Comparison of ENCODE assay signal across 8 cellular contexts in the genomic region with DNA sequence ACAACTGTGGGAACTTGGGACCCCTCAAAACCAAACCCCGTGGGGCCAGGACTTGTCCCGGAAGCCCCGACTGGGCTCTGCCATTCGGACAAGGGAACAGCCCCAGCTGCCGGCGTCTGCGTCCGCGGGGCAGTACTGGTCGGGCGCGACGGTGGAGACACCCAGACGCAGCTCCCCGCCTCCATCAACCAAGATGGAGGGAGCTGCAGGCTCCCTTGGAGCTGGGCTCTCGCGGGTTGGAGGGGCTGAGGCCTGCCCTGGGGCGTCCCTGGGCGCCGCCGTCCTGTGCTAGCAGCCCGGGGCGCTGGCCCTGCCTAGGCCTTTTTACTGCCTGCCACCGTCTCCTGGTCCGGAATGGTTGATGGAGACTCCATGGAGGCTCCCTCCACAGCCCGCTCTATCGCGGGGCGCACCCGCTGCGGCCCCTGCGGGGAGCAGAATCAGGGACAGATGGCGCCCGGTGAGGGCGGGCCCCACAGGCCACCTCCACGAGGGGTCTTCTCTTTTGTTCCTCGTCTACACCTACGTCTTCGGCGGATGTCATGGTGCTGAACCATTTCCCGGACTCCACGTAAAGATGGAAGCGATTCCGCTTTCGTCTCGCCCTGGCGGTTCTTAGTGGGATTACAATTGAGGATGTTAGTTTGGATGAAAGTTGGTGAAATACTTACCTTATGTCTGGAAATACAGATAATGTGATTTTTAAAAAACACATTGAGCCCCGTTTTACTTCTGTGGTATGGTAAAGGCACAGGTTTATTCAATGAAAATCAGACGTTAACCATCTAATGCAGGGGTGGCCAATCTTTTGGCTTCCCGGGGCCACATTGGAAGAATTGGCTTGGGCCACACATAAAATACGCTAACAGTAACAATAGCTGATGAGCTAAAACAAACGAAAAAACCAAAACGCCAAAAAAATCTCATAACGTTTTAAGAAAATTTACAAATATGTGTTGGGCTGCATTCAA. TPM values are rescaled to one million over a fixed set of nuclear protein-coding genes. Genes with fewer than 3 reads are reported as not detected.
DNase-seq lines count a peak whose midpoint lies in the region; ATAC-seq and TF ChIP-seq lines count a peak whose summit lies in the region.

No MANE protein-coding gene starts in this region.

- ATAC-seq in GM19455 (IDR thresholded peaks at IDR 0.05; ENCODE audit: unreplicated experiment) (peak; percentile 22), natural killer cell (peak; percentile 25 to 45 (median 27))

- no peaks in the 10 kb centered on the region for H3K9me3 Mint-ChIP-seq in activated T-helper 1 cell treated with anti-CD3 and anti-CD28 coated beads, Interleukin-12 subunit alpha, Interleukin-12 subunit beta, Interleukin-2, Interleukin-4 antibody, amounts not matched to agents 30 ng/mL and 10 ng/mL and 1 ng/mL, durations not matched to agents 14 hours and 24 hours and 36 hours
- H3K9me3 Mint-ChIP-seq in natural killer cell, result no peaks in the 10 kb centered on the region

- H3K79me2 ChIP-seq in OCI-LY3 (ENCODE audit: low read length), result peaks cover 31% of the 10 kb centered on the region

- peaks cover 21% of the 10 kb centered on the region for H3K4me1 ChIP-seq in OCI-LY3 (ENCODE audit: low read length)

- H3K27ac Mint-ChIP-seq in activated T-helper 1 cell treated with anti-CD3 and anti-CD28 coated beads, Interleukin-12 subunit alpha, Interleukin-12 subunit beta, Interleukin-2, Interleukin-4 antibody, amounts not matched to agents 30 ng/mL and 10 ng/mL and 1 ng/mL, durations not matched to agents 14 hours and 24 hours and 36 hours, result peak overlapping the region; percentile 99
- H3K27ac Mint-ChIP-seq in natural killer cell, result peak overlapping the region; percentile 91 to 94

- peak; percentile 88 for DNase-seq in COR-L47 (lab: John Stamatoyannopoulos, UW)
- DNase-seq in HK-2 (ENCODE audit: unreplicated experiment), result peak; percentile 61
- DNase-seq in activated T-helper 1 cell treated with anti-CD3 and anti-CD28 coated beads, Interleukin-12 subunit alpha, Interleukin-12 subunit beta, Interleukin-2, Interleukin-4 antibody, amounts not matched to agents 30 ng/mL and 10 ng/mL and 1 ng/mL, durations not matched to agents 14 hours and 24 hours and 36 hours (ENCODE audit: low spot score), result peak; percentile 65
- peak; percentile 69 for DNase-seq in fibroblast of peridontal ligament (ENCODE audit: extremely low read depth)
- peak; percentile 71 for DNase-seq in natural killer cell
- peak; percentile 65 to 93 (median 77) for DNase-seq in stimulated activated naive CD4-positive, alpha-beta T cell (lab: John Stamatoyannopoulos, UW)

- H3K4me3 ChIP-seq in OCI-LY3 (ENCODE audit: low read length), result peak overlapping the region; percentile 74

- H3K9me3 ChIP-seq in OCI-LY3 (ENCODE audit: insufficient read depth, low read length), result no peaks in the 10 kb centered on the region

- H3K36me3 Mint-ChIP-seq in activated T-helper 1 cell treated with anti-CD3 and anti-CD28 coated beads, Interleukin-12 subunit alpha, Interleukin-12 subunit beta, Interleukin-2, Interleukin-4 antibody, amounts not matched to agents 30 ng/mL and 10 ng/mL and 1 ng/mL, durations not matched to agents 14 hours and 24 hours and 36 hours (ENCODE audit: low read depth), result peaks cover 7% of the 10 kb centered on the region
- no peaks in the 10 kb centered on the region for H3K36me3 Mint-ChIP-seq in natural killer cell

- intact Hi-C loops in activated T-helper 1 cell treated with anti-CD3 and anti-CD28 coated beads, Interleukin-12 subunit alpha, Interleukin-12 subunit beta, Interleukin-2, Interleukin-4 antibody, amounts not matched to agents 30 ng/mL and 10 ng/mL and 1 ng/mL, durations not matched to agents 14 hours and 24 hours and 36 hours (cut with micrococcal nuclease), result loop anchor here (1.0 to 10.0 kb wide), 8 partner anchors 152 to 1738 kb away; a partner anchor contains a TSS
- intact Hi-C loops in natural killer cell (cut with micrococcal nuclease), result loop anchor here (10.0 kb wide), 1 partner anchor 230 kb away; a partner anchor contains a TSS

- H3K4me1 Mint-ChIP-seq in activated T-helper 1 cell treated with anti-CD3 and anti-CD28 coated beads, Interleukin-12 subunit alpha, Interleukin-12 subunit beta, Interleukin-2, Interleukin-4 antibody, amounts not matched to agents 30 ng/mL and 10 ng/mL and 1 ng/mL, durations not matched to agents 14 hours and 24 hours and 36 hours (ENCODE audit: low read depth), result peaks cover 36% of the 10 kb centered on the region
- H3K4me1 Mint-ChIP-seq in natural killer cell, result peaks cover 25 to 30% of the 10 kb centered on the region in 2 donors

- peak overlapping the region; percentile 91 for H3K4me3 Mint-ChIP-seq in activated T-helper 1 cell treated with anti-CD3 and anti-CD28 coated beads, Interleukin-12 subunit alpha, Interleukin-12 subunit beta, Interleukin-2, Interleukin-4 antibody, amounts not matched to agents 30 ng/mL and 10 ng/mL and 1 ng/mL, durations not matched to agents 14 hours and 24 hours and 36 hours
- peak overlapping the region; percentile 93 for H3K4me3 Mint-ChIP-seq in natural killer cell

- peak overlapping the region; percentile 88 for H3K27ac ChIP-seq in OCI-LY3 (ENCODE audit: low read length)

- peak overlapping the region; percentile 74 for H3K9ac ChIP-seq in OCI-LY3 (ENCODE audit: low read length)

- peaks cover 10% of the 10 kb centered on the region; the same call in 1 of the 2 replicates for H4K20me1 ChIP-seq in OCI-LY3 (ENCODE audit: insufficient read depth, low read length)

- H3K27me3 ChIP-seq in OCI-LY3 (ENCODE audit: low read depth, low read length), result no peaks in the 10 kb centered on the region

- H3K27me3 Mint-ChIP-seq in activated T-helper 1 cell treated with anti-CD3 and anti-CD28 coated beads, Interleukin-12 subunit alpha, Interleukin-12 subunit beta, Interleukin-2, Interleukin-4 antibody, amounts not matched to agents 30 ng/mL and 10 ng/mL and 1 ng/mL, durations not matched to agents 14 hours and 24 hours and 36 hours (ENCODE audit: insufficient read depth), result peaks cover 3% of the 10 kb centered on the region
- no peaks in the 10 kb centered on the region for H3K27me3 Mint-ChIP-seq in natural killer cell (ENCODE audit: low read depth in 2 of 2)

- peak; percentile 60 for TF ChIP-seq CTCF in OCI-LY3 (IDR thresholded peaks at IDR 0.05; ENCODE audit: low read depth, low read length)
- TF ChIP-seq CTCF in natural killer cell (IDR thresholded peaks at IDR 0.05), result peak; percentile 79

- peak overlapping the region; percentile 14; the same call in 1 of the 2 replicates for H2AFZ ChIP-seq in OCI-LY3 (ENCODE audit: low read depth, low read length)

- H3K4me2 ChIP-seq in OCI-LY3 (ENCODE audit: low read length), result peak overlapping the region; percentile 78

- H3K36me3 ChIP-seq in OCI-LY3 (replicated peaks; ENCODE audit: low read depth, low read length), result no peaks in the 10 kb centered on the region

RNA-seq across cellular contexts. Expression of a gene that starts 1.2 kb away (rescaled TPM):
- 12.2 and 14.2 TPM in 2 replicates for total RNA-seq in activated T-helper 1 cell treated with anti-CD3 and anti-CD28 coated beads, Interleukin-12 subunit alpha, Interleukin-12 subunit beta, Interleukin-2, Interleukin-4 antibody, amounts not matched to agents 30 ng/mL and 10 ng/mL and 1 ng/mL, durations not matched to agents 14 hours and 24 hours and 36 hours
- total RNA-seq in natural killer cell, result 10 to 100 TPM; 29.5 to 37.4 (median 36.0) TPM

Comparison
In these comparisons a context has a peak if more than half of its experiments do, and no peak if none do; other contexts are left out.
1. Peak in every context shown above with its lines: DNase-seq, ATAC-seq, H3K4me3 ChIP-seq and H3K27ac ChIP-seq.